ENCODE assay signal across 1 cellular context in the genomic region with DNA sequence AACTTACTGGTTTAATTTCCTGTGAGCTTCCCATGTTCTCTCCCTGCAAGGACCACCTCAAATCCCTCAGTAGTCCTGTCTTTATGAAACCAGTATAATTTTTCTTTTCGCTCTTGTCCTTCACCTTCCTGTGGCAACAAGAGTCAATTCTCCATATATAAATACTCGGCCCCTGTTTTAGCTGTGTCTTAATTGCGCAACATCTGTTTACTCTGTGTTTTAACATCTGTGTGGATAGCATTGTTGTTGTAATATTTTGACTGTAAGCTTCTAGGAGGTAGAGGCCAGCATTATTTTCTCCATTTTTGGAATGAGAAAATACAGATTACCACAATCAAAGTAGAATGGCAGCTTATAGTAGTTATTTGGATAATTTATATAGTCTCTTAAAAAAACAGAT.
TF ChIP-seq lines count a peak whose summit lies in the region.

No MANE protein-coding gene starts in this region.

TF ChIP-seq in H1, 55 proteins besides CTCF, POLR2A, EP300 and RAD21:
- TF ChIP-seq CEBPB (IDR thresholded peaks at IDR 0.05; ENCODE audit: low read depth, low read length), result peak; percentile 99
- no peak for TF ChIP-seq JUN (IDR thresholded peaks at IDR 0.05; ENCODE audit: low read depth, low read length)
